1 cellular context compared by ENCODE assay signal in the genomic region with DNA sequence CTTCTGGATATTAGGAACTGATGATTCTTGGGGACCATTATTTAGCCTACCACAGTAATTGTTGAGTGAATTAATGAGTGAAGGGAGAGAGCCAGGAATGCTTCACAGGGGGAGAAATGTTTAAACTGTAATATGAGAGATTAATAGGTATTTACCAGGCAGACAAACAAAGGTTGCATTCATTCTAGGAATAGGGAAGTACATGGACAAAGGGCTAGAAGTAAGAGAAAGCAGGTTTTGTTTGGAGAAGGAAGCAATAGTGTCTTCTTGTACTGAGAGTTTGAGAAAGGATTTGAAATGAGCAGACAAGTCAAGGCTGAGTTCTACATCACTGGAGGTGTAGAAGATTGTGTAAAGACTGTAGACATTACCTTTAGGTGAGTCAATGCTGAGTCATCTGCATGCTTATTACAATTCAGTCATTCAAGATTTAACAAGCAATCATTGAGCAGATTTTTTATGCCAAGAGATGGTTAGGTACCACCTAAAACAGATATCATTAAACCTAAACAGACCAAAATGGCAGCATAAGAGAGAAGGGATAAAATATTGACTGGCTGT.
TF ChIP-seq lines count a peak whose summit lies in the region.

No MANE protein-coding gene starts in this region.

TF ChIP-seq in GM23338, 12 proteins besides CTCF, POLR2A, EP300 and RAD21:
- TF ChIP-seq, protein P1, sequence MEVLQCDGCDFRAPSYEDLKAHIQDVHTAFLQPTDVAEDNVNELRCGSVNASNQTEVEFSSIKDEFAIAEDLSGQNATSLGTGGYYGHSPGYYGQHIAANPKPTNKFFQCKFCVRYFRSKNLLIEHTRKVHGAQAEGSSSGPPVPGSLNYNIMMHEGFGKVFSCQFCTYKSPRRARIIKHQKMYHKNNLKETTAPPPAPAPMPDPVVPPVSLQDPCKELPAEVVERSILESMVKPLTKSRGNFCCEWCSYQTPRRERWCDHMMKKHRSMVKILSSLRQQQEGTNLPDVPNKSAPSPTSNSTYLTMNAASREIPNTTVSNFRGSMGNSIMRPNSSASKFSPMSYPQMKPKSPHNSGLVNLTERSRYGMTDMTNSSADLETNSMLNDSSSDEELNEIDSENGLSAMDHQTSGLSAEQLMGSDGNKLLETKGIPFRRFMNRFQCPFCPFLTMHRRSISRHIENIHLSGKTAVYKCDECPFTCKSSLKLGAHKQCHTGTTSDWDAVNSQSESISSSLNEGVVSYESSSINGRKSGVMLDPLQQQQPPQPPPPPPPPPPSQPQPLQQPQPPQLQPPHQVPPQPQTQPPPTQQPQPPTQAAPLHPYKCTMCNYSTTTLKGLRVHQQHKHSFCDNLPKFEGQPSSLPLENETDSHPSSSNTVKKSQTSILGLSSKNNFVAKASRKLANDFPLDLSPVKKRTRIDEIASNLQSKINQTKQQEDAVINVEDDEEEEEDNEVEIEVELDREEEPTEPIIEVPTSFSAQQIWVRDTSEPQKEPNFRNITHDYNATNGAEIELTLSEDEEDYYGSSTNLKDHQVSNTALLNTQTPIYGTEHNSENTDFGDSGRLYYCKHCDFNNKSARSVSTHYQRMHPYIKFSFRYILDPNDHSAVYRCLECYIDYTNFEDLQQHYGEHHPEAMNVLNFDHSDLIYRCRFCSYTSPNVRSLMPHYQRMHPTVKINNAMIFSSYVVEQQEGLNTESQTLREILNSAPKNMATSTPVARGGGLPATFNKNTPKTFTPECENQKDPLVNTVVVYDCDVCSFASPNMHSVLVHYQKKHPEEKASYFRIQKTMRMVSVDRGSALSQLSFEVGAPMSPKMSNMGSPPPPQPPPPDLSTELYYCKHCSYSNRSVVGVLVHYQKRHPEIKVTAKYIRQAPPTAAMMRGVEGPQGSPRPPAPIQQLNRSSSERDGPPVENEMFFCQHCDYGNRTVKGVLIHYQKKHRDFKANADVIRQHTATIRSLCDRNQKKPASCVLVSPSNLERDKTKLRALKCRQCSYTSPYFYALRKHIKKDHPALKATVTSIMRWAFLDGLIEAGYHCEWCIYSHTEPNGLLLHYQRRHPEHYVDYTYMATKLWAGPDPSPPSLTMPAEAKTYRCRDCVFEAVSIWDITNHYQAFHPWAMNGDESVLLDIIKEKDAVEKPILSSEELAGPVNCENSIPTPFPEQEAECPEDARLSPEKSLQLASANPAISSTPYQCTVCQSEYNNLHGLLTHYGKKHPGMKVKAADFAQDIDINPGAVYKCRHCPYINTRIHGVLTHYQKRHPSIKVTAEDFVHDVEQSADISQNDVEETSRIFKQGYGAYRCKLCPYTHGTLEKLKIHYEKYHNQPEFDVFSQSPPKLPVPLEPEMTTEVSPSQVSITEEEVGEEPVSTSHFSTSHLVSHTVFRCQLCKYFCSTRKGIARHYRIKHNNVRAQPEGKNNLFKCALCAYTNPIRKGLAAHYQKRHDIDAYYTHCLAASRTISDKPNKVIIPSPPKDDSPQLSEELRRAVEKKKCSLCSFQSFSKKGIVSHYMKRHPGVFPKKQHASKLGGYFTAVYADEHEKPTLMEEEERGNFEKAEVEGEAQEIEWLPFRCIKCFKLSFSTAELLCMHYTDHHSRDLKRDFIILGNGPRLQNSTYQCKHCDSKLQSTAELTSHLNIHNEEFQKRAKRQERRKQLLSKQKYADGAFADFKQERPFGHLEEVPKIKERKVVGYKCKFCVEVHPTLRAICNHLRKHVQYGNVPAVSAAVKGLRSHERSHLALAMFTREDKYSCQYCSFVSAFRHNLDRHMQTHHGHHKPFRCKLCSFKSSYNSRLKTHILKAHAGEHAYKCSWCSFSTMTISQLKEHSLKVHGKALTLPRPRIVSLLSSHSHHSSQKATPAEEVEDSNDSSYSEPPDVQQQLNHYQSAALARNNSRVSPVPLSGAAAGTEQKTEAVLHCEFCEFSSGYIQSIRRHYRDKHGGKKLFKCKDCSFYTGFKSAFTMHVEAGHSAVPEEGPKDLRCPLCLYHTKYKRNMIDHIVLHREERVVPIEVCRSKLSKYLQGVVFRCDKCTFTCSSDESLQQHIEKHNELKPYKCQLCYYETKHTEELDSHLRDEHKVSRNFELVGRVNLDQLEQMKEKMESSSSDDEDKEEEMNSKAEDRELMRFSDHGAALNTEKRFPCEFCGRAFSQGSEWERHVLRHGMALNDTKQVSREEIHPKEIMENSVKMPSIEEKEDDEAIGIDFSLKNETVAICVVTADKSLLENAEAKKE (CRISPR knock-in tag; IDR thresholded peaks at IDR 0.05): no peak
- TF ChIP-seq ZNF114 (CRISPR knock-in tag; IDR thresholded peaks at IDR 0.05) (no peak), NANOG (IDR thresholded peaks at IDR 0.05; ENCODE audit: borderline replicate concordance) (no peak), STAT1 (IDR thresholded peaks at IDR 0.05; ENCODE audit: unreplicated experiment) (no peak), EZH2 (IDR thresholded peaks at IDR 0.05; ENCODE audit: low read depth, unreplicated experiment) (no peak), EZH2phosphoT487 (IDR thresholded peaks at IDR 0.05; ENCODE audit: unreplicated experiment) (no peak), ZNF331 (CRISPR knock-in tag; IDR thresholded peaks at IDR 0.05; ENCODE audit: low read depth) (no peak), POLR2AphosphoS5 (IDR thresholded peaks at IDR 0.05; ENCODE audit: low read depth) (no peak), CREB1 (CRISPR knock-in tag; IDR thresholded peaks at IDR 0.05; ENCODE audit: low read depth) (no peak), JUNB (IDR thresholded peaks at IDR 0.05; ENCODE audit: unreplicated experiment) (no peak)
- TF ChIP-seq, protein P2, sequence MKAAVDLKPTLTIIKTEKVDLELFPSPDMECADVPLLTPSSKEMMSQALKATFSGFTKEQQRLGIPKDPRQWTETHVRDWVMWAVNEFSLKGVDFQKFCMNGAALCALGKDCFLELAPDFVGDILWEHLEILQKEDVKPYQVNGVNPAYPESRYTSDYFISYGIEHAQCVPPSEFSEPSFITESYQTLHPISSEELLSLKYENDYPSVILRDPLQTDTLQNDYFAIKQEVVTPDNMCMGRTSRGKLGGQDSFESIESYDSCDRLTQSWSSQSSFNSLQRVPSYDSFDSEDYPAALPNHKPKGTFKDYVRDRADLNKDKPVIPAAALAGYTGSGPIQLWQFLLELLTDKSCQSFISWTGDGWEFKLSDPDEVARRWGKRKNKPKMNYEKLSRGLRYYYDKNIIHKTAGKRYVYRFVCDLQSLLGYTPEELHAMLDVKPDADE (IDR thresholded peaks at IDR 0.05): no peak
- TF ChIP-seq, protein P3, sequence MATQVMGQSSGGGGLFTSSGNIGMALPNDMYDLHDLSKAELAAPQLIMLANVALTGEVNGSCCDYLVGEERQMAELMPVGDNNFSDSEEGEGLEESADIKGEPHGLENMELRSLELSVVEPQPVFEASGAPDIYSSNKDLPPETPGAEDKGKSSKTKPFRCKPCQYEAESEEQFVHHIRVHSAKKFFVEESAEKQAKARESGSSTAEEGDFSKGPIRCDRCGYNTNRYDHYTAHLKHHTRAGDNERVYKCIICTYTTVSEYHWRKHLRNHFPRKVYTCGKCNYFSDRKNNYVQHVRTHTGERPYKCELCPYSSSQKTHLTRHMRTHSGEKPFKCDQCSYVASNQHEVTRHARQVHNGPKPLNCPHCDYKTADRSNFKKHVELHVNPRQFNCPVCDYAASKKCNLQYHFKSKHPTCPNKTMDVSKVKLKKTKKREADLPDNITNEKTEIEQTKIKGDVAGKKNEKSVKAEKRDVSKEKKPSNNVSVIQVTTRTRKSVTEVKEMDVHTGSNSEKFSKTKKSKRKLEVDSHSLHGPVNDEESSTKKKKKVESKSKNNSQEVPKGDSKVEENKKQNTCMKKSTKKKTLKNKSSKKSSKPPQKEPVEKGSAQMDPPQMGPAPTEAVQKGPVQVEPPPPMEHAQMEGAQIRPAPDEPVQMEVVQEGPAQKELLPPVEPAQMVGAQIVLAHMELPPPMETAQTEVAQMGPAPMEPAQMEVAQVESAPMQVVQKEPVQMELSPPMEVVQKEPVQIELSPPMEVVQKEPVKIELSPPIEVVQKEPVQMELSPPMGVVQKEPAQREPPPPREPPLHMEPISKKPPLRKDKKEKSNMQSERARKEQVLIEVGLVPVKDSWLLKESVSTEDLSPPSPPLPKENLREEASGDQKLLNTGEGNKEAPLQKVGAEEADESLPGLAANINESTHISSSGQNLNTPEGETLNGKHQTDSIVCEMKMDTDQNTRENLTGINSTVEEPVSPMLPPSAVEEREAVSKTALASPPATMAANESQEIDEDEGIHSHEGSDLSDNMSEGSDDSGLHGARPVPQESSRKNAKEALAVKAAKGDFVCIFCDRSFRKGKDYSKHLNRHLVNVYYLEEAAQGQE (IDR thresholded peaks at IDR 0.05; ENCODE audit: unreplicated experiment): no peak
TF ChIP-seq in GM23338: peak in this region for 0.
